Comparison of ENCODE assay signal across 1 cellular context in the genomic region with DNA sequence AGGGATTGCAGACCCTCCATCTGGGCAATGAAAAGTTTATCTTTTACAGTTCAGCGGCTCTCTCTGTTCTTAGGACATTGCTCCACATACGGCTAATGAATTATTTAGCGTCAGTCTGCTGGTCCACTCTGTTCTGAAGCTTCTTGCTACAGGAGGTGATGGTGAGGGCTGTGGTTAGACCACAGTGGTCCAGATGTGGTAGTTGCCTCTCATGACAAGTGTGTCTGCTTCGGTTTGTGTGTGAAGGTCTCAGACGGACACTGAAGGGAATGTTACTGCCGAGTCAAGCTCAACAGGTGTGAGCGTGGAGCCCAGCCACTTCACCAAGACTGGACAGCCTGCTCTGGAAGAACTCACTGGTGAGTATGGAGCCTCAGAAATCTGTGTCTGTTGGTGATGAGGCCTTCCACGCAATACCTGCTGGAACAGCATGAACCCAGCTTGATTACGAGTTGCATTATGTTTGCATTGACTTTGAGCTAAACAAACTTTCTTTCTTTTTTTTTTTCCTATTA.
A peak's percentile ranks its signal among the peaks of the same experiment; 100 is the strongest.
TF ChIP-seq lines count a peak whose summit lies in the region.

No MANE protein-coding gene starts in this region.

TF ChIP-seq in GM12878, 131 proteins besides CTCF, POLR2A, EP300 and RAD21:
- TF ChIP-seq, protein P1, sequence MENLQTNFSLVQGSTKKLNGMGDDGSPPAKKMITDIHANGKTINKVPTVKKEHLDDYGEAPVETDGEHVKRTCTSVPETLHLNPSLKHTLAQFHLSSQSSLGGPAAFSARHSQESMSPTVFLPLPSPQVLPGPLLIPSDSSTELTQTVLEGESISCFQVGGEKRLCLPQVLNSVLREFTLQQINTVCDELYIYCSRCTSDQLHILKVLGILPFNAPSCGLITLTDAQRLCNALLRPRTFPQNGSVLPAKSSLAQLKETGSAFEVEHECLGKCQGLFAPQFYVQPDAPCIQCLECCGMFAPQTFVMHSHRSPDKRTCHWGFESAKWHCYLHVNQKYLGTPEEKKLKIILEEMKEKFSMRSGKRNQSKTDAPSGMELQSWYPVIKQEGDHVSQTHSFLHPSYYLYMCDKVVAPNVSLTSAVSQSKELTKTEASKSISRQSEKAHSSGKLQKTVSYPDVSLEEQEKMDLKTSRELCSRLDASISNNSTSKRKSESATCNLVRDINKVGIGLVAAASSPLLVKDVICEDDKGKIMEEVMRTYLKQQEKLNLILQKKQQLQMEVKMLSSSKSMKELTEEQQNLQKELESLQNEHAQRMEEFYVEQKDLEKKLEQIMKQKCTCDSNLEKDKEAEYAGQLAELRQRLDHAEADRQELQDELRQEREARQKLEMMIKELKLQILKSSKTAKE (IDR thresholded peaks at IDR 0.05; ENCODE audit: low read depth, poor library complexity, severe bottlenecking) = no peak
- TF ChIP-seq PAX5 (IDR thresholded peaks at IDR 0.05; ENCODE audit: borderline replicate concordance, low read depth, low read length) (0 out of 2 replicates have a peak, but pooled peaks have one; percentile 15), RUNX3 (IDR thresholded peaks at IDR 0.05; ENCODE audit: low read length) (peak; percentile 63)
TF ChIP-seq in GM12878: peak in this region for 2.
